9 cellular contexts compared by ENCODE assay signal in genomic region chr17:72151565-72152391, GRCh38. TPM values are rescaled to one million over a fixed set of nuclear protein-coding genes. Genes with fewer than 3 reads are reported as not detected.
DNase-seq lines count a peak whose midpoint lies in the region; ATAC-seq, FAIRE-seq and TF ChIP-seq lines count a peak whose summit lies in the region.
"Had no signal": no experiment of that assay in that cellular context is flagged by ENCODE, and none has a peak within 500 bp of the region (broad histone marks: within the 10 kb centered on the region; RNA-seq: fewer than 3 reads in every experiment).

No MANE protein-coding gene starts in this region.

- peak overlapping the region; percentile 14 for H3K27ac ChIP-seq in HepG2 (ENCODE audit: extremely low read length, insufficient read depth, low read length)
- no peak overlapping the region for H3K27ac ChIP-seq in aorta (ENCODE audit: low read depth in 1 of 2, low read length in 2 of 2)

- in situ Hi-C loops in HepG2 (cut with HindIII; ENCODE audit: extremely low pct_ligation_motif_present, low pct_unique_long_range_greater_than_20kb), result no loop called here

- TF ChIP-seq EP300 in HepG2 (IDR thresholded peaks at IDR 0.05; ENCODE audit: low read depth in 2 of 2, low read length in 2 of 2) (peak; percentile 58 to 66), HepG2 (CRISPR knock-in tag; IDR thresholded peaks at IDR 0.05; ENCODE audit: borderline replicate concordance) (peak; percentile 57; the same call in 1 of the 2 replicates)

- peaks cover 0 to 6% of the 10 kb centered on the region in 2 experiments; a peak in 1 of 5 replicates for H3K27me3 ChIP-seq in HepG2 (ENCODE audit: control insufficient read depth in 1 of 2, insufficient read depth in 2 of 2, low read length in 2 of 2)
- H3K27me3 ChIP-seq in aorta (ENCODE audit: control insufficient read depth in 1 of 2, insufficient read depth in 2 of 2, low read length in 1 of 2), result no peaks in the 10 kb centered on the region

- no peak for TF ChIP-seq POLR2A in HepG2 (IDR thresholded peaks at IDR 0.05; ENCODE audit: insufficient read depth in 1 of 2, low read depth in 2 of 2, low read length in 2 of 2)

- peak overlapping the region; percentile 77 for H3K4me2 ChIP-seq in HepG2 (ENCODE audit: low read depth, low read length)

- no peak for TF ChIP-seq CTCF in cardiac fibroblast (IDR thresholded peaks at IDR 0.05; ENCODE audit: low read depth, low read length)
- TF ChIP-seq CTCF in HepG2 (CRISPR knock-in tag; IDR thresholded peaks at IDR 0.05), result peak; percentile 27

- WGBS in HepG2 (ENCODE audit: low lambda C conversion rate), result under 1% methylated on average over 11 of the region's 11 CpGs
- 26 to 35% methylated on average over 11 of the region's 11 CpGs for WGBS in aorta, 2 donors

- CTCF ChIA-PET in HepG2 (lab: Yijun Ruan, JAX; ENCODE audit: low intra/inter-chr PET ratio, low total read pairs), result no interaction called here

- peak; percentile 99 for FAIRE-seq in HepG2 (lab: Jason Lieb, UNC)

- no peaks in the 10 kb centered on the region for H3K79me2 ChIP-seq in HepG2 (ENCODE audit: insufficient read depth, low read length)

- POLR2A ChIA-PET in HepG2 (lab: Yijun Ruan, JAX), result interaction anchor here (1.0 to 1.2 kb wide), 3 partner anchors 9 to 30 kb away, joined by 3 to 8 read pairs (median 7); partner anchors contain the start of gene SOX9

- peak overlapping the region; percentile 21 for H2AFZ ChIP-seq in HepG2 (ENCODE audit: low read length)

- peak; percentile 72 for DNase-seq in SIG-M5 treated with dmso at 0.1 percent for 504 hours (lab: John Stamatoyannopoulos, UW; ENCODE audit: unreplicated experiment)
- no peak for DNase-seq in SIG-M5 (lab: John Stamatoyannopoulos, UW)
- peak; percentile 57 to 81 for DNase-seq in cardiac fibroblast (ENCODE audit: low read depth in 2 of 2)
- peak; percentile 97 for DNase-seq in HepG2 (ENCODE audit: low spot score)
- peak in 1 of 2 donors; percentile 48 for DNase-seq in aorta
- DNase-seq in NCI-H2107 treated with DMSO at 0.1 percent for 48 hours (lab: John Stamatoyannopoulos, UW; ENCODE audit: unreplicated experiment), result no peak
- DNase-seq: stimulated activated naive CD8-positive, alpha-beta T cell treated with anti-CD3 and anti-CD28 coated beads, Interleukin-15, Interleukin-2, amounts not matched to agents 100 U/mL and 50 U/mL, for 24 hours had no signal

- H3K4me3 ChIP-seq in cardiac fibroblast (replicated peaks in 1 of 2; ENCODE audit: low read depth in 2 of 2, low read length in 2 of 2) (no peak overlapping the region), HepG2 (replicated peaks in 1 of 3; ENCODE audit: insufficient read depth in 1 of 3, low read depth in 2 of 3, low read length in 3 of 3) (peak overlapping the region in 1 of 3 experiments; percentile 41; a peak in 2 of 6 replicates), aorta (ENCODE audit: low read length in 2 of 2) (no peak overlapping the region)

- ATAC-seq in HepG2 (peak; percentile 99), aorta (ENCODE audit: low FRiP score) (peak; percentile 72), GM18498 (IDR thresholded peaks at IDR 0.05; ENCODE audit: unreplicated experiment) (no peak), GM21423 (IDR thresholded peaks at IDR 0.05; ENCODE audit: unreplicated experiment) (no peak)
- ATAC-seq: stimulated activated naive CD8-positive, alpha-beta T cell treated with anti-CD3 and anti-CD28 coated beads, Interleukin-15, Interleukin-2, amounts not matched to agents 100 U/mL and 50 U/mL, for 24 hours had no signal

- peak; percentile 40; the same call in 1 of the 2 replicates for TF ChIP-seq RAD21 in HepG2 (CRISPR knock-in tag; IDR thresholded peaks at IDR 0.05)

- H3K9ac ChIP-seq in HepG2 (ENCODE audit: insufficient read depth, low read depth, low read length), result peak overlapping the region; percentile 37; the same call in 1 of the 2 replicates

- H3K36me3 ChIP-seq in HepG2 (replicated peaks in 1 of 2; ENCODE audit: control insufficient read depth in 1 of 2, insufficient read depth in 2 of 2, low read length in 2 of 2), result no peaks in the 10 kb centered on the region
- H3K36me3 ChIP-seq in aorta (ENCODE audit: control insufficient read depth in 1 of 2, insufficient read depth in 2 of 2, low read length in 1 of 2), result no peaks in the 10 kb centered on the region

- peaks cover 29% of the 10 kb centered on the region for H3K4me1 ChIP-seq in HepG2 (ENCODE audit: insufficient read depth, low read length)
- H3K4me1 ChIP-seq in aorta (ENCODE audit: control insufficient read depth in 1 of 2, insufficient read depth in 2 of 2, low read length in 2 of 2), result no peaks in the 10 kb centered on the region

- H3K9me3 ChIP-seq in HepG2 (ENCODE audit: low read length) (no peaks in the 10 kb centered on the region), aorta (ENCODE audit: control insufficient read depth, low read length) (no peaks in the 10 kb centered on the region)

- no TSS peak for BruUV-seq in HepG2 (replicated peaks; lab: Mats Ljungman, UMichigan)

- intact Hi-C loops in HepG2 (cut with micrococcal nuclease; ENCODE audit: unreplicated experiment) (loop anchor here (1.0 to 10.0 kb wide), 3 partner anchors 27 to 248 kb away; no protein-coding TSS in a partner anchor), aorta (cut with DNase I) (no loop called here)

- H4K20me1 ChIP-seq in HepG2 (ENCODE audit: insufficient read depth, low read length), result no peaks in the 10 kb centered on the region

TF ChIP-seq in HepG2, 621 proteins besides CTCF, POLR2A, EP300 and RAD21 (continues in another document):
- TF ChIP-seq ZHX1 (CRISPR knock-in tag; IDR thresholded peaks at IDR 0.05; ENCODE audit: low read depth), result no peak
- TF ChIP-seq NR2F1 (CRISPR knock-in tag; IDR thresholded peaks at IDR 0.05), result peak in 1 of 2 experiments; percentile 53; a peak in 1 of 4 replicates
- TF ChIP-seq ZBTB7A (CRISPR knock-in tag; IDR thresholded peaks at IDR 0.05), result no peak
- TF ChIP-seq MTA1 (CRISPR knock-in tag; IDR thresholded peaks at IDR 0.05; ENCODE audit: borderline replicate concordance), result peak; percentile 48; the same call in 1 of the 2 replicates
- TF ChIP-seq GTF3A (CRISPR knock-in tag; conservative IDR thresholded peaks at IDR 0.05), result no peak
- 0 out of 2 replicates have a peak, but pooled peaks have one; percentile 14 for TF ChIP-seq ZSCAN20 (CRISPR knock-in tag; IDR thresholded peaks at IDR 0.05; ENCODE audit: borderline replicate concordance)
- TF ChIP-seq ZNF543 (CRISPR knock-in tag; IDR thresholded peaks at IDR 0.05), result no peak
- 0 out of 2 replicates have a peak, but pooled peaks have one; percentile 69 for TF ChIP-seq SMAD3 (CRISPR knock-in tag; IDR thresholded peaks at IDR 0.05)
- TF ChIP-seq ZBTB3 (CRISPR knock-in tag; IDR thresholded peaks at IDR 0.05; ENCODE audit: borderline replicate concordance, low read depth), result no peak
- TF ChIP-seq ISX (CRISPR knock-in tag; conservative IDR thresholded peaks at IDR 0.05), result no peak
- TF ChIP-seq ZNF44 (CRISPR knock-in tag; IDR thresholded peaks at IDR 0.05), result 0 out of 2 replicates have a peak, but pooled peaks have one; percentile 53
- peak; percentile 29; the same call in 1 of the 2 replicates for TF ChIP-seq KDM1A (CRISPR knock-in tag; IDR thresholded peaks at IDR 0.05)
- TF ChIP-seq SMARCE1 (IDR thresholded peaks at IDR 0.05; ENCODE audit: borderline replicate concordance), result 0 out of 2 replicates have a peak, but pooled peaks have one; percentile 47

RNA-seq across cellular contexts. Expression of gene SOX9, which starts 31.0 kb away (rescaled TPM):
- total RNA-seq in HepG2 (2016; rRNA removed; fragmentation: Illumina TruSeq; extraction: Trizol) (27.6 and 40.1 TPM in 2 replicates), aorta (1 to 10 TPM; 3.8 to 4.7 TPM)
- total RNA-seq in HepG2 (2016; cell fraction: cytosol; rRNA removed; fragmentation: Illumina TruSeq; extraction: Trizol; ENCODE audit: low read depth), result 6.2 and 7.6 TPM in 2 replicates
- 27.6 and 38.4 TPM in 2 replicates for total RNA-seq in HepG2 (2016; cell fraction: insoluble cytoplasmic fraction; rRNA removed; fragmentation: Illumina TruSeq; extraction: Trizol)
- total RNA-seq in HepG2 (2016; cell fraction: membrane; rRNA removed; fragmentation: Illumina TruSeq; extraction: Trizol), result 33.8 and 35.1 TPM in 2 replicates
- 41.9 and 42.0 TPM in 2 replicates for total RNA-seq in HepG2 (2016; cell fraction: nucleus; rRNA removed; fragmentation: Illumina TruSeq; extraction: Trizol)
- polyA plus RNA-seq in HepG2 (2011; rRNA removed) (16.1 and 18.5 TPM in 2 replicates), aorta (1 to 10 TPM; 1.5 to 3.3 TPM)
- polyA plus RNA-seq in HepG2 (2011; cell fraction: cytosol; rRNA removed), result 16.5 and 16.7 TPM in 2 replicates
- 27.0 and 29.5 TPM in 2 replicates for polyA plus RNA-seq in HepG2 (2011; cell fraction: nucleus; rRNA removed)
- 52.8 and 54.6 TPM in 2 replicates for polyA plus RNA-seq in HepG2 (2012)
- 4.1 and 5.3 TPM in 2 replicates for polyA plus RNA-seq in HepG2 (2016; cell fraction: cytosol; fragmentation: Illumina TruSeq; extraction: Trizol; ENCODE audit: low read depth)
- polyA plus RNA-seq in HepG2 (2016; cell fraction: insoluble cytoplasmic fraction; fragmentation: Illumina TruSeq; extraction: Trizol; ENCODE audit: low read depth), result 85.8 and 117 TPM in 2 replicates
- polyA plus RNA-seq in HepG2 (2016; cell fraction: membrane; fragmentation: Illumina TruSeq; extraction: Trizol; ENCODE audit: low read depth), result 19.3 and 23.2 TPM in 2 replicates
- polyA plus RNA-seq in HepG2 (2016; cell fraction: nucleus; fragmentation: Illumina TruSeq; extraction: Trizol; ENCODE audit: insufficient read depth, low read depth), result 116 and 117 TPM in 2 replicates
- polyA minus RNA-seq in HepG2 (2011; rRNA and poly(A)+ RNA removed; ENCODE audit: low replicate concordance), result 44.5 TPM in 1 of 2 replicates, not detected in the other
- polyA minus RNA-seq in HepG2 (2011; cell fraction: cytosol; rRNA and poly(A)+ RNA removed), result 90.2 and 106 TPM in 2 replicates
- polyA minus RNA-seq in HepG2 (2011; cell fraction: nucleus; rRNA and poly(A)+ RNA removed), result 25.2 and 26.5 TPM in 2 replicates

Comparison
In these comparisons a context has a peak if more than half of its experiments do, and no peak if none do; other contexts are left out.
1. DNase-seq: peak in SIG-M5 treated with dmso at 0.1 percent for 504 hours (single experiment), cardiac fibroblast (2 of 2) and HepG2 (single experiment); none in SIG-M5 (single experiment) and NCI-H2107 treated with DMSO at 0.1 percent for 48 hours (single experiment).
2. ATAC-seq: peak in HepG2 (single experiment) and aorta (single experiment); none in GM18498 (single experiment) and GM21423 (single experiment).